Comparison of ENCODE assay signal across 16 cellular contexts in the genomic region with DNA sequence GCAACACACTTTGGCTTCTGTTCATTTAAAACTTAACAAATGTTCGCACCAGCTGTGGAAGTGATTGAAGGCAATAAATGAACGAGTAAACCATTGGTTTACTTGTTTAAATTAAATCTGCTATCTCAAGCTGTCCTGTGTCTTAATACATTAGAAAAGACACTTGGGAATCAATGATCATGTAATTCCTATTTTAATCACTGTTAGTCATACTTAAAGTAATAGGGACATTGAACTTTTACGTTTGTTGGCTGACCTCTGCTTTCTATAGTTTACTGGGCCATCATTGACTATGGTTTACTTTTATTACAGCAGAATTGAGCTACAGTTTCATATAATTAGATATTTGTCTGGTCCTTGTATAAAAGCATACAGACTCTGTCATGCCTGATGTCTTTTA.
DNase-seq lines count a peak whose midpoint lies in the region; ATAC-seq, FAIRE-seq and TF ChIP-seq lines count a peak whose summit lies in the region.
"Had no signal": no experiment of that assay in that cellular context is flagged by ENCODE, and none has a peak within 500 bp of the region (broad histone marks: within the 10 kb centered on the region; RNA-seq: fewer than 3 reads in every experiment).

No MANE protein-coding gene starts in this region.

- H3K9me3 ChIP-seq in HEK293 (ENCODE audit: control insufficient read depth, insufficient read depth, low read depth, low read length): no peaks in the 10 kb centered on the region
- H3K9me3 ChIP-seq in astrocyte (ENCODE audit: insufficient read depth, low read depth, low read length): no peaks in the 10 kb centered on the region
- H3K9me3 ChIP-seq: BE2C had no signal

- H2AFZ ChIP-seq in astrocyte (ENCODE audit: low read depth, low read length): no peak overlapping the region

- FAIRE-seq in astrocyte (lab: Jason Lieb, UNC): peak; percentile 29
- FAIRE-seq: H1 had no signal

- no peaks in the 10 kb centered on the region for H3K27me3 Mint-ChIP-seq in astrocyte (ENCODE audit: low read depth, unreplicated experiment)
- H3K27me3 Mint-ChIP-seq: CD4-positive, CD25-positive, alpha-beta regulatory T cell; CD8-positive, alpha-beta memory T cell had no signal

- TF ChIP-seq CTCF in HEK293 (tag by site-specific recombination; IDR thresholded peaks at IDR 0.05): no peak
- no peak for TF ChIP-seq CTCF in astrocyte (IDR thresholded peaks at IDR 0.05; ENCODE audit: insufficient read depth, low read depth, low read length)

- H3K4me3 ChIP-seq in HEK293 (ENCODE audit: low read depth, low read length) (no peak overlapping the region), astrocyte (ENCODE audit: insufficient read depth, low read depth, low read length) (no peak overlapping the region)

- H3K4me2 ChIP-seq in astrocyte (ENCODE audit: low read length): no peak overlapping the region

- no peaks in the 10 kb centered on the region for H3K4me1 ChIP-seq in HEK293 (ENCODE audit: control insufficient read depth, insufficient read depth, low read length)
- H3K4me1 ChIP-seq in astrocyte (ENCODE audit: insufficient read depth, low read length): no peaks in the 10 kb centered on the region
- H3K4me1 ChIP-seq: BE2C had no signal

- H4K20me1 ChIP-seq in astrocyte (ENCODE audit: insufficient read depth, low read length): no peaks in the 10 kb centered on the region

- H3K27me3 ChIP-seq in astrocyte (ENCODE audit: insufficient read depth, low read length): no peaks in the 10 kb centered on the region
- H3K27me3 ChIP-seq: BE2C had no signal

- no peaks in the 10 kb centered on the region for H3K4me1 Mint-ChIP-seq in astrocyte (ENCODE audit: low read depth, unreplicated experiment)
- H3K4me1 Mint-ChIP-seq: CD4-positive, CD25-positive, alpha-beta regulatory T cell; CD8-positive, alpha-beta memory T cell had no signal

- no peak overlapping the region for H3K9ac ChIP-seq in astrocyte (ENCODE audit: low read length)

- no peak for ATAC-seq in GM21786 (IDR thresholded peaks at IDR 0.05; ENCODE audit: unreplicated experiment)

- POLR2A ChIA-PET in HEK293 (lab: Yijun Ruan, JAX): no interaction called here

- DNase-seq in D341Med (ENCODE audit: low spot score): peak; percentile 30
- DNase-seq in NCI-H748 treated with DMSO at 0.1 percent for 48 hours (lab: John Stamatoyannopoulos, UW): peak; percentile 49
- no peak for DNase-seq in astrocyte (ENCODE audit: low read depth)
- DNase-seq in stimulated activated CD4-positive, alpha-beta T cell treated with anti-CD3 and anti-CD28 coated beads, Interleukin-2, amount 100 ng/mL, for 48 hours: no peak
- DNase-seq in SW 1271 (lab: John Stamatoyannopoulos, UW): no peak
- DNase-seq: ACHN; BE2C; CD4-positive, CD25-positive, alpha-beta regulatory T cell; CD8-positive, alpha-beta memory T cell; COR-L47; DMS79 treated with DMSO at 0.1 percent for 48 hours; GF-D8; H9 had no signal

- no peaks in the 10 kb centered on the region for H3K79me2 ChIP-seq in astrocyte (ENCODE audit: insufficient read depth, low read length)

- H3K27ac ChIP-seq in HEK293 (ENCODE audit: extremely low read depth, low read depth, low read length) (no peak overlapping the region), astrocyte (ENCODE audit: low read depth, low read length) (no peak overlapping the region)

- H3K9me3 Mint-ChIP-seq in astrocyte (ENCODE audit: unreplicated experiment): no peaks in the 10 kb centered on the region
- H3K9me3 Mint-ChIP-seq: CD8-positive, alpha-beta memory T cell; H9 had no signal

- no peak overlapping the region for H3K27ac Mint-ChIP-seq in astrocyte (ENCODE audit: unreplicated experiment)
- H3K27ac Mint-ChIP-seq: CD4-positive, CD25-positive, alpha-beta regulatory T cell; CD8-positive, alpha-beta memory T cell had no signal

- no peaks in the 10 kb centered on the region for H3K36me3 Mint-ChIP-seq in astrocyte (ENCODE audit: low read depth, unreplicated experiment)
- H3K36me3 Mint-ChIP-seq: CD8-positive, alpha-beta memory T cell had no signal

- H3K36me3 ChIP-seq in HEK293 (ENCODE audit: control insufficient read depth in 2 of 2, insufficient read depth in 1 of 2, low read length in 2 of 2) (no peaks in the 10 kb centered on the region), astrocyte (ENCODE audit: insufficient read depth, low read length) (no peaks in the 10 kb centered on the region)
- H3K36me3 ChIP-seq: BE2C had no signal

- CTCF ChIA-PET in HEK293 (lab: Yijun Ruan, JAX): interaction anchor here (0.5 to 3.0 kb wide), 3 partner anchors 199 to 537 kb away, joined by 3 to 13 read pairs (median 10); no protein-coding TSS in a partner anchor

- H3K4me3 Mint-ChIP-seq in astrocyte (ENCODE audit: unreplicated experiment): no peak overlapping the region
- H3K4me3 Mint-ChIP-seq: CD4-positive, CD25-positive, alpha-beta regulatory T cell; CD8-positive, alpha-beta memory T cell; H9 had no signal

TF ChIP-seq in HEK293, 187 proteins besides CTCF, POLR2A, EP300 and RAD21:
- peak; percentile 89 for TF ChIP-seq ZNF133 (tag by site-specific recombination; IDR thresholded peaks at IDR 0.05)
- TF ChIP-seq ZNF37A (tag by site-specific recombination; IDR thresholded peaks at IDR 0.05): no peak
- peak; percentile 27; the same call in 1 of the 2 replicates for TF ChIP-seq SP7 (tag by site-specific recombination; IDR thresholded peaks at IDR 0.05)
- TF ChIP-seq ZNF214 (tag by site-specific recombination; IDR thresholded peaks at IDR 0.05; ENCODE audit: borderline replicate concordance): no peak
- TF ChIP-seq, protein P1, sequence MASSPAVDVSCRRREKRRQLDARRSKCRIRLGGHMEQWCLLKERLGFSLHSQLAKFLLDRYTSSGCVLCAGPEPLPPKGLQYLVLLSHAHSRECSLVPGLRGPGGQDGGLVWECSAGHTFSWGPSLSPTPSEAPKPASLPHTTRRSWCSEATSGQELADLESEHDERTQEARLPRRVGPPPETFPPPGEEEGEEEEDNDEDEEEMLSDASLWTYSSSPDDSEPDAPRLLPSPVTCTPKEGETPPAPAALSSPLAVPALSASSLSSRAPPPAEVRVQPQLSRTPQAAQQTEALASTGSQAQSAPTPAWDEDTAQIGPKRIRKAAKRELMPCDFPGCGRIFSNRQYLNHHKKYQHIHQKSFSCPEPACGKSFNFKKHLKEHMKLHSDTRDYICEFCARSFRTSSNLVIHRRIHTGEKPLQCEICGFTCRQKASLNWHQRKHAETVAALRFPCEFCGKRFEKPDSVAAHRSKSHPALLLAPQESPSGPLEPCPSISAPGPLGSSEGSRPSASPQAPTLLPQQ (tag by site-specific recombination; IDR thresholded peaks at IDR 0.05): no peak
- TF ChIP-seq ZNF664 (tag by site-specific recombination; IDR thresholded peaks at IDR 0.05): no peak
- peak; percentile 17; the same call in 1 of the 2 replicates for TF ChIP-seq FEZF1 (tag by site-specific recombination; IDR thresholded peaks at IDR 0.05)
- no peak for TF ChIP-seq SCRT2 (tag by site-specific recombination; IDR thresholded peaks at IDR 0.05)
- TF ChIP-seq, protein P2, sequence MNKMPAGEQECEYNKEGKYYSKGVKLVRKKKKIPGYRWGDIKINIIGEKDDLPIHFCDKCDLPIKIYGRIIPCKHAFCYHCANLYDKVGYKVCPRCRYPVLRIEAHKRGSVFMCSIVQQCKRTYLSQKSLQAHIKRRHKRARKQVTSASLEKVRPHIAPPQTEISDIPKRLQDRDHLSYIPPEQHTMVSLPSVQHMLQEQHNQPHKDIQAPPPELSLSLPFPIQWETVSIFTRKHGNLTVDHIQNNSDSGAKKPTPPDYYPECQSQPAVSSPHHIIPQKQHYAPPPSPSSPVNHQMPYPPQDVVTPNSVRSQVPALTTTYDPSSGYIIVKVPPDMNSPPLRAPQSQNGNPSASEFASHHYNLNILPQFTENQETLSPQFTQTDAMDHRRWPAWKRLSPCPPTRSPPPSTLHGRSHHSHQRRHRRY (tag by site-specific recombination; IDR thresholded peaks at IDR 0.05): no peak
- TF ChIP-seq, protein P3, sequence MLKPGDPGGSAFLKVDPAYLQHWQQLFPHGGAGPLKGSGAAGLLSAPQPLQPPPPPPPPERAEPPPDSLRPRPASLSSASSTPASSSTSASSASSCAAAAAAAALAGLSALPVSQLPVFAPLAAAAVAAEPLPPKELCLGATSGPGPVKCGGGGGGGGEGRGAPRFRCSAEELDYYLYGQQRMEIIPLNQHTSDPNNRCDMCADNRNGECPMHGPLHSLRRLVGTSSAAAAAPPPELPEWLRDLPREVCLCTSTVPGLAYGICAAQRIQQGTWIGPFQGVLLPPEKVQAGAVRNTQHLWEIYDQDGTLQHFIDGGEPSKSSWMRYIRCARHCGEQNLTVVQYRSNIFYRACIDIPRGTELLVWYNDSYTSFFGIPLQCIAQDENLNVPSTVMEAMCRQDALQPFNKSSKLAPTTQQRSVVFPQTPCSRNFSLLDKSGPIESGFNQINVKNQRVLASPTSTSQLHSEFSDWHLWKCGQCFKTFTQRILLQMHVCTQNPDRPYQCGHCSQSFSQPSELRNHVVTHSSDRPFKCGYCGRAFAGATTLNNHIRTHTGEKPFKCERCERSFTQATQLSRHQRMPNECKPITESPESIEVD (tag by site-specific recombination; IDR thresholded peaks at IDR 0.05): peak; percentile 64

Comparison
In these comparisons a context has a peak if more than half of its experiments do, and no peak if none do; other contexts are left out.
1. DNase-seq: peak in D341Med (single experiment) and NCI-H748 treated with DMSO at 0.1 percent for 48 hours (single experiment); none in astrocyte (single experiment), stimulated activated CD4-positive, alpha-beta T cell treated with anti-CD3 and anti-CD28 coated beads, Interleukin-2, amount 100 ng/mL, for 48 hours (0 of 2) and SW 1271 (0 of 2).